In the genomic region with DNA sequence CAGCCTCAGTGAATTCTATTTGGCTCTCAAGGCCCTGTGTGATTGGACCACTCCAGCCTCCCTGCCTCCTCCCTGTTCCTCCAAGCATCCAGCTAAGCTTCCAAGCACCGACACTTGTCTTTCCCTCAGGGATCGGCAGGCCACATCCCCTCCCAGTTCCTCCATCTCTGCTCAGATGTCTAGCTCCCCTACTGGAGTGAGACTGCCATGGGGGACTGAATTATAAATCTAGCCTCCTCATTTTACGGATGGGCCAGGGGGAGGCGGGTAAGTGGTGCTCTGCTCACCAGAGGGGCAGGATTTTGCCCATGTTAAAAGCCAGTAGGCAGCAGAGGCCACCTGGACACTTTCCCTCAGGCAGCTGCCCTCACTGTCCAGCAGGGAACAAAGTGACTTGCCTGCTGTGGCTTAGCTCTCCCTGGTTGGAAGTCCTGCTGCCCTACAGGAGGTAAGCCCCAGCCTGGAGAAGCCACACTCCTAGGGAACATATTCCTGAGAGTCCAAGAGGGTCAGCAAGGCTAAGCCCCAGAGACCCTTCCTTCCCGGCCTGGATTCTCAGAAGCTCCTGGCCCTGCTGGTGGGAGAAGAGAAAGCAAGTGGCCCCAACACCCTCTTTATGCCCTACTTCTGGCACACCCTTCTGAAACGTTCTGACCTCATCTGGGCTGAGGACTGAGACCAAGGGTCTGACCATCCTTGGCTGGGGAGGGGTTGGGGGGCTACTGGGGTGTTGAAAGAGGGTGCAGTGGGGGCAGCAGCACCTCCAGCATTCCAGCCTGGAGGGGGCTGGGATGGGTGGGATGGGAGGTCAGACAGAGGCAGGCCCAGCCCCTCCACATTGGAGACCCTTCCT, we compare ENCODE assay signal across 17 cellular contexts. TPM values are rescaled to one million over a fixed set of nuclear protein-coding genes. Genes with fewer than 3 reads are reported as not detected.
DNase-seq lines count a peak whose midpoint lies in the region; ATAC-seq and TF ChIP-seq lines count a peak whose summit lies in the region.
"Had no signal": no experiment of that assay in that cellular context is flagged by ENCODE, and none has a peak within 500 bp of the region (broad histone marks: within the 10 kb centered on the region; RNA-seq: fewer than 3 reads in every experiment).

No MANE protein-coding gene starts in this region.

- H3K27me3 Mint-ChIP-seq in endodermal cell (ENCODE audit: insufficient read depth), result peaks cover 2% of the 10 kb centered on the region

- H3K79me2 ChIP-seq in parathyroid adenoma, result no peaks in the 10 kb centered on the region

- H3K36me3 Mint-ChIP-seq in endodermal cell (ENCODE audit: low read depth), result no peaks in the 10 kb centered on the region
- H3K36me3 Mint-ChIP-seq: CD8-positive, alpha-beta memory T cell had no signal

- H3K4me1 ChIP-seq in endodermal cell (ENCODE audit: control insufficient read depth, insufficient read depth, low read length), result no peaks in the 10 kb centered on the region
- H3K4me1 ChIP-seq in parathyroid adenoma, result no peaks in the 10 kb centered on the region
- H3K4me1 ChIP-seq in esophagus muscularis mucosa, result no peaks in the 10 kb centered on the region

- no peaks in the 10 kb centered on the region for H3K9me3 Mint-ChIP-seq in endodermal cell
- H3K9me3 Mint-ChIP-seq: CD8-positive, alpha-beta memory T cell; nephron; T-helper 1 cell treated with Interleukin-12 subunit alpha and Interleukin-12 subunit beta and Interleukin-4 antibody, amounts not matched to agents 30 μg/mL and 1 μg/mL, for 36 hours had no signal

- no peak overlapping the region for H3K27ac ChIP-seq in endodermal cell (ENCODE audit: low read depth, low read length)
- no peak overlapping the region for H3K27ac ChIP-seq in parathyroid adenoma
- no peak overlapping the region for H3K27ac ChIP-seq in esophagus muscularis mucosa (replicated peaks in 1 of 4)
- H3K27ac ChIP-seq: PC-9, skin epidermis had no signal

- no peak for TF ChIP-seq EP300 in esophagus muscularis mucosa (IDR thresholded peaks at IDR 0.05)

- no peak for TF ChIP-seq POLR2A in esophagus muscularis mucosa (IDR thresholded peaks at IDR 0.05; ENCODE audit: low read depth)

- ATAC-seq in GM21423 (IDR thresholded peaks at IDR 0.05; ENCODE audit: unreplicated experiment), result no peak
- ATAC-seq: left colon had no signal

- intact Hi-C loops in esophagus muscularis mucosa (cut with DNase I), result no loop called here

- H3K9me3 ChIP-seq in endodermal cell (ENCODE audit: control insufficient read depth, low read length) (no peaks in the 10 kb centered on the region), parathyroid adenoma (ENCODE audit: control insufficient read depth, low read length) (no peaks in the 10 kb centered on the region), esophagus muscularis mucosa (no peaks in the 10 kb centered on the region)

- DNase-seq in ELR (ENCODE audit: low read depth) (peak; percentile 30), HT1080 (ENCODE audit: low read depth) (peak; percentile 5), endodermal cell (peak; percentile 65), esophagus muscularis mucosa (ENCODE audit: extremely low spot score) (no peak), NCI-H1092 (lab: John Stamatoyannopoulos, UW) (no peak)
- no peak for DNase-seq in activated CD4-positive, alpha-beta T cell treated with anti-CD3 and anti-CD28 coated beads, Interleukin-2, amount 50 U/mL, for 4 hours
- DNase-seq: activated naive CD4-positive, alpha-beta T cell treated with Interleukin-2 at 50 U/mL for 16 hours; CD8-positive, alpha-beta memory T cell; NCI-H1105 treated with DMSO at 0.1 percent for 48 hours; NCI-H446 treated with DMSO at 0.1 percent for 48 hours; PC-9 had no signal

- 73 to 87% methylated on average over 3 to 6 of the region's 6 CpGs for WGBS in endodermal cell (ENCODE audit: insufficient coverage in 1 of 2, insufficient read length in 1 of 2), 2 experiments
- WGBS in esophagus muscularis mucosa, result 68% methylated on average over 6 of the region's 6 CpGs

- no peak overlapping the region for H3K4me3 Mint-ChIP-seq in endodermal cell
- H3K4me3 Mint-ChIP-seq: nephron; T-helper 1 cell treated with Interleukin-12 subunit alpha and Interleukin-12 subunit beta and Interleukin-4 antibody, amounts not matched to agents 30 μg/mL and 1 μg/mL, for 36 hours had no signal

- H2AFZ ChIP-seq in parathyroid adenoma, result no peak overlapping the region
- H2AFZ ChIP-seq: PC-9 had no signal

- H3K36me3 ChIP-seq in endodermal cell (ENCODE audit: control insufficient read depth, insufficient read depth, low read length), result no peaks in the 10 kb centered on the region
- H3K36me3 ChIP-seq in parathyroid adenoma (ENCODE audit: control insufficient read depth, insufficient read depth, low read length), result no peaks in the 10 kb centered on the region
- H3K36me3 ChIP-seq in esophagus muscularis mucosa, result no peaks in the 10 kb centered on the region

- peak; percentile 57 for TF ChIP-seq CTCF in endodermal cell (conservative IDR thresholded peaks at IDR 0.05)
- TF ChIP-seq CTCF in parathyroid adenoma (IDR thresholded peaks at IDR 0.05), result peak; percentile 12
- no peak for TF ChIP-seq CTCF in esophagus muscularis mucosa (IDR thresholded peaks at IDR 0.05)

- no peaks in the 10 kb centered on the region for H3K27me3 ChIP-seq in endodermal cell (ENCODE audit: control insufficient read depth, insufficient read depth, low read length, poor library complexity, severe bottlenecking)
- H3K27me3 ChIP-seq in parathyroid adenoma (ENCODE audit: control insufficient read depth, insufficient read depth, low read length), result no peaks in the 10 kb centered on the region
- peaks cover 0 to 7% (median 0%) of the 10 kb centered on the region in 4 donors for H3K27me3 ChIP-seq in esophagus muscularis mucosa

- no peak overlapping the region for H3K9ac ChIP-seq in endodermal cell (ENCODE audit: extremely low read depth, low read length, poor library complexity, severe bottlenecking)
- H3K9ac ChIP-seq in parathyroid adenoma, result no peak overlapping the region

- H3K27ac Mint-ChIP-seq in endodermal cell, result no peak overlapping the region
- H3K27ac Mint-ChIP-seq: CD8-positive, alpha-beta memory T cell; nephron; T-helper 1 cell treated with Interleukin-12 subunit alpha and Interleukin-12 subunit beta and Interleukin-4 antibody, amounts not matched to agents 30 μg/mL and 1 μg/mL, for 36 hours had no signal

- H3K4me3 ChIP-seq in endodermal cell (ENCODE audit: low read length) (no peak overlapping the region), parathyroid adenoma (ENCODE audit: low read depth, low read length) (no peak overlapping the region), esophagus muscularis mucosa (no peak overlapping the region)
- H3K4me3 ChIP-seq: PC-9, skin epidermis had no signal

- peaks cover 3% of the 10 kb centered on the region for H3K4me1 Mint-ChIP-seq in endodermal cell
- H3K4me1 Mint-ChIP-seq: CD8-positive, alpha-beta memory T cell; nephron had no signal

- no peak overlapping the region for H3K4me2 ChIP-seq in parathyroid adenoma (ENCODE audit: low read length)
- H3K4me2 ChIP-seq: PC-9 had no signal

RNA-seq across cellular contexts. Expression of gene HHATL, which starts 9.1 kb away (rescaled TPM):
- total RNA-seq in HT1080 (2014; rRNA removed; shearing (Covaris generic)), result not detected in 2 replicates
- polyA plus RNA-seq in HT1080 (2015; cell fraction: cytosol; rRNA removed), result not detected in 2 replicates
- polyA plus RNA-seq in HT1080 (2015; cell fraction: nucleus; rRNA removed), result not detected in 2 replicates
- not detected for total RNA-seq in endodermal cell
- polyA plus RNA-seq in endodermal cell (2013, experiment 1 of 2), result not detected
- not detected for polyA plus RNA-seq in endodermal cell (2013, experiment 2 of 2)
- total RNA-seq in esophagus muscularis mucosa, result 1 to 10 TPM in 1 of 4 donors, not detected in 3; 1.5 TPM
- total RNA-seq: CD8-positive, alpha-beta memory T cell; PC-9 had no signal
- polyA plus RNA-seq: CD8-positive, alpha-beta memory T cell had no signal

RNA-seq across cellular contexts. Expression of gene KLHL40, which starts 26.4 kb away (rescaled TPM):
- not detected in 2 replicates for total RNA-seq in HT1080 (2014; rRNA removed; shearing (Covaris generic))
- polyA plus RNA-seq in HT1080 (2015; cell fraction: cytosol; rRNA removed), result not detected in 2 replicates
- polyA plus RNA-seq in HT1080 (2015; cell fraction: nucleus; rRNA removed), result not detected in 2 replicates
- total RNA-seq in endodermal cell (not detected), esophagus muscularis mucosa (under 1 TPM in 1 of 4 donors, not detected in 3; 0.17 TPM)
- 0.21 TPM for polyA plus RNA-seq in endodermal cell (2013, experiment 1 of 2)
- 0.21 TPM for polyA plus RNA-seq in endodermal cell (2013, experiment 2 of 2)
- total RNA-seq: CD8-positive, alpha-beta memory T cell; left colon; PC-9 had no signal
- polyA plus RNA-seq: CD8-positive, alpha-beta memory T cell had no signal

RNA-seq across cellular contexts. Expression of gene ZBTB47, which starts 58.2 kb away (rescaled TPM):
- 13.0 and 16.4 TPM in 2 replicates for total RNA-seq in HT1080 (2014; rRNA removed; shearing (Covaris generic))
- 6.6 and 7.8 TPM in 2 replicates for polyA plus RNA-seq in HT1080 (2015; cell fraction: cytosol; rRNA removed)
- polyA plus RNA-seq in HT1080 (2015; cell fraction: nucleus; rRNA removed), result 13.7 and 14.6 TPM in 2 replicates
- total RNA-seq in endodermal cell, result 1 to 10 TPM; 4.6 to 7.2 TPM
- 7.1 TPM for polyA plus RNA-seq in endodermal cell (2013, experiment 1 of 2)
- 6.2 TPM for polyA plus RNA-seq in endodermal cell (2013, experiment 2 of 2)
- 100 to 1,000 TPM in 2 of 4 donors, 10 to 100 TPM in 2; 75.4 to 137 (median 95.7) TPM for total RNA-seq in esophagus muscularis mucosa
- polyA plus RNA-seq: CD8-positive, alpha-beta memory T cell had no signal

Comparison
In these comparisons a context has a peak if more than half of its experiments do, and no peak if none do; other contexts are left out.
1. DNase-seq: peak in ELR (single experiment), HT1080 (single experiment) and endodermal cell (single experiment); none in esophagus muscularis mucosa (single experiment), activated CD4-positive, alpha-beta T cell treated with anti-CD3 and anti-CD28 coated beads, Interleukin-2, amount 50 U/mL, for 4 hours (0 of 2) and NCI-H1092 (single experiment).
2. CTCF ChIP-seq: peak in endodermal cell (single experiment) and parathyroid adenoma (single experiment); none in esophagus muscularis mucosa (0 of 3).